1 cellular context compared by ENCODE assay signal in genomic region chr12:104641862-104642261, GRCh38.
TF ChIP-seq lines count a peak whose summit lies in the region.

No MANE protein-coding gene starts in this region.

TF ChIP-seq in GM12878, 131 proteins besides CTCF, POLR2A, EP300 and RAD21 (continued from another document and continues in another):
- TF ChIP-seq BCLAF1 (IDR thresholded peaks at IDR 0.05): no peak
- peak; percentile 62 for TF ChIP-seq RUNX3 (IDR thresholded peaks at IDR 0.05; ENCODE audit: low read length)
- TF ChIP-seq ZNF384 (IDR thresholded peaks at IDR 0.05; ENCODE audit: borderline replicate concordance, low read depth, low read length): no peak
- TF ChIP-seq SKIL (IDR thresholded peaks at IDR 0.05; ENCODE audit: low read depth, poor library complexity, severe bottlenecking): peak; percentile 71
- TF ChIP-seq REST (IDR thresholded peaks at IDR 0.05; ENCODE audit: low read depth, low read length): no peak
- TF ChIP-seq MEF2B (IDR thresholded peaks at IDR 0.05; ENCODE audit: partially characterized antibody, poor library complexity, severe bottlenecking): peak; percentile 72
- TF ChIP-seq NRF1 (conservative IDR thresholded peaks at IDR 0.05; ENCODE audit: low read depth, low read length): no peak
- TF ChIP-seq EGR1 (IDR thresholded peaks at IDR 0.05; ENCODE audit: borderline replicate concordance in 1 of 2, low read depth in 2 of 2, low read length in 2 of 2): no peak
- peak; percentile 97 for TF ChIP-seq MTA2 (IDR thresholded peaks at IDR 0.05; ENCODE audit: low read depth)
- no peak for TF ChIP-seq SUPT20H (IDR thresholded peaks at IDR 0.05; ENCODE audit: borderline replicate concordance, control insufficient read depth, low read depth, low read length)
- peak; percentile 87 for TF ChIP-seq PAX5 (IDR thresholded peaks at IDR 0.05; ENCODE audit: borderline replicate concordance, low read depth, low read length)
- no peak for TF ChIP-seq NFXL1 (IDR thresholded peaks at IDR 0.05; ENCODE audit: borderline replicate concordance)
- TF ChIP-seq FOS (IDR thresholded peaks at IDR 0.05; ENCODE audit: borderline replicate concordance, extremely low read depth, insufficient read length): no peak
- peak; percentile 91 for TF ChIP-seq JUNB (IDR thresholded peaks at IDR 0.05)
- no peak for TF ChIP-seq ZBTB33 (IDR thresholded peaks at IDR 0.05)
- no peak for TF ChIP-seq SMAD5 (IDR thresholded peaks at IDR 0.05; ENCODE audit: low read depth)
- TF ChIP-seq CREM (IDR thresholded peaks at IDR 0.05; ENCODE audit: low read depth): peak; percentile 96
- no peak for TF ChIP-seq ZNF274 (IDR thresholded peaks at IDR 0.05; ENCODE audit: insufficient read depth, insufficient read length)
- no peak for TF ChIP-seq MYB (IDR thresholded peaks at IDR 0.05; ENCODE audit: borderline replicate concordance, low read depth, low read length)
- TF ChIP-seq SMC3 (IDR thresholded peaks at IDR 0.05; ENCODE audit: borderline replicate concordance, low read length): peak; percentile 59; the same call in 1 of the 2 replicates
- TF ChIP-seq CHD1 (IDR thresholded peaks at IDR 0.05; ENCODE audit: low read depth, low read length): no peak
- TF ChIP-seq ATF7 (IDR thresholded peaks at IDR 0.05; ENCODE audit: low read depth): peak; percentile 71
- TF ChIP-seq HSF1 (IDR thresholded peaks at IDR 0.05; ENCODE audit: low read depth, low read length): no peak
- no peak for TF ChIP-seq E2F8 (IDR thresholded peaks at IDR 0.05; ENCODE audit: low read depth, partially characterized antibody)
- no peak for TF ChIP-seq SMAD1 (IDR thresholded peaks at IDR 0.05; ENCODE audit: low read depth, partially characterized antibody)
- peak; percentile 71; the same call in 1 of the 2 replicates for TF ChIP-seq TBL1XR1 (IDR thresholded peaks at IDR 0.05; ENCODE audit: low read depth, low read length)
- TF ChIP-seq STAT3 (IDR thresholded peaks at IDR 0.05; ENCODE audit: low read depth, low read length): 0 out of 2 replicates have a peak, but pooled peaks have one; percentile 39
- TF ChIP-seq KLF5 (IDR thresholded peaks at IDR 0.05; ENCODE audit: partially characterized antibody): peak; percentile 63
- peak; percentile 63; the same call in 1 of the 2 replicates for TF ChIP-seq PKNOX1 (IDR thresholded peaks at IDR 0.05)
- no peak for TF ChIP-seq ZNF207 (IDR thresholded peaks at IDR 0.05; ENCODE audit: borderline replicate concordance)
- no peak for TF ChIP-seq MAX (IDR thresholded peaks at IDR 0.05; ENCODE audit: low read depth, low read length)
- TF ChIP-seq RBBP5 (conservative IDR thresholded peaks at IDR 0.05): no peak
- TF ChIP-seq NKRF (conservative IDR thresholded peaks at IDR 0.05): no peak; the same call in 1 of the 2 replicates
- no peak for TF ChIP-seq HDGF (IDR thresholded peaks at IDR 0.05)
- peak; percentile 98 for TF ChIP-seq BCL11A (IDR thresholded peaks at IDR 0.05; ENCODE audit: low read depth, low read length)
- TF ChIP-seq GATAD2B (conservative IDR thresholded peaks at IDR 0.05; ENCODE audit: low read depth): no peak
- peak; percentile 44; the same call in 1 of the 2 replicates for TF ChIP-seq POLR2AphosphoS5 (IDR thresholded peaks at IDR 0.05; ENCODE audit: low read length)
- TF ChIP-seq LARP7 (IDR thresholded peaks at IDR 0.05): no peak
- no peak for TF ChIP-seq SIN3A (IDR thresholded peaks at IDR 0.05; ENCODE audit: low read depth, low read length)
- TF ChIP-seq YBX1 (IDR thresholded peaks at IDR 0.05): no peak
- TF ChIP-seq MTA3 (IDR thresholded peaks at IDR 0.05; ENCODE audit: borderline replicate concordance, low read length): no peak
- no peak for TF ChIP-seq TAF1 (IDR thresholded peaks at IDR 0.05; ENCODE audit: borderline replicate concordance, low read depth, low read length)
- TF ChIP-seq TCF3 (IDR thresholded peaks at IDR 0.05; ENCODE audit: borderline replicate concordance, insufficient read depth, low read depth, low read length): peak; percentile 85
- no peak for TF ChIP-seq PBX3 (IDR thresholded peaks at IDR 0.05; ENCODE audit: insufficient replicate concordance, low read depth, low read length)
